21 cellular contexts compared by ENCODE assay signal in genomic region chr20:33908351-33908750, GRCh38.
DNase-seq lines count a peak whose midpoint lies in the region; ATAC-seq and TF ChIP-seq lines count a peak whose summit lies in the region.
"Had no signal": no experiment of that assay in that cellular context is flagged by ENCODE, and none has a peak within 500 bp of the region (broad histone marks: within the 10 kb centered on the region; RNA-seq: fewer than 3 reads in every experiment).

No MANE protein-coding gene starts in this region.

- TF ChIP-seq CTCF in 22Rv1 (IDR thresholded peaks at IDR 0.05): no peak

- POLR2A ChIA-PET in T-cell (lab: Charles Lee): no interaction called here

- no peak overlapping the region for H3K27ac Mint-ChIP-seq in T-cell
- H3K27ac Mint-ChIP-seq: activated CD4-positive, alpha-beta memory T cell treated with anti-CD3 and anti-CD28 coated beads, Interleukin-2, amount 10 ng/mL, durations not matched to agents 7 days and 5 days; activated naive CD8-positive, alpha-beta T cell; activated T-cell treated with anti-CD3 and anti-CD28 coated beads, Interleukin-2, amount 50 U/mL, for 24 hours; stimulated activated naive CD8-positive, alpha-beta T cell treated with anti-CD3 and anti-CD28 coated beads, Interleukin-15, amount 100 ng/mL, for 72 hours had no signal

- CTCF ChIA-PET in T-cell (lab: Charles Lee): no interaction called here

- DNase-seq in ELF-1 (ENCODE audit: low read depth, low spot score) (peak; percentile 94), SJSA1 (ENCODE audit: low read depth in 1 of 2, low spot score in 2 of 2) (peak; percentile 41 to 54), foreskin melanocyte (peak; percentile 24), SW480 (ENCODE audit: low spot score) (no peak), caudate nucleus (lab: John Stamatoyannopoulos, UW) (no peak), DMS153 treated with DMSO at 0.1 percent for 48 hours (lab: John Stamatoyannopoulos, UW; ENCODE audit: unreplicated experiment) (no peak), T-cell (no peak)
- DNase-seq: activated CD4-positive, alpha-beta memory T cell treated with anti-CD3 and anti-CD28 coated beads, Interleukin-2, amount 10 ng/mL, durations not matched to agents 7 days and 5 days; activated T-cell treated with anti-CD3 and anti-CD28 coated beads, Interleukin-2, amount 50 U/mL, for 24 hours; brain microvascular endothelial cell; CD8-positive, alpha-beta memory T cell; dermis blood vessel endothelial cell; GDM1; GOT3; MV-4-11; NCI-H2081; NCI-H524; stimulated activated naive CD8-positive, alpha-beta T cell treated with anti-CD3 and anti-CD28 coated beads, Interleukin-15, amount 100 ng/mL, for 72 hours had no signal

- no peaks in the 10 kb centered on the region for H3K27me3 ChIP-seq in SJSA1 (replicated peaks)
- H3K27me3 ChIP-seq: brain microvascular endothelial cell, hepatocyte had no signal

- H3K4me1 ChIP-seq in SJSA1 (replicated peaks): peaks cover 30% of the 10 kb centered on the region

- no peak overlapping the region for H3K4me3 Mint-ChIP-seq in T-cell
- H3K4me3 Mint-ChIP-seq: activated CD4-positive, alpha-beta memory T cell treated with anti-CD3 and anti-CD28 coated beads, Interleukin-2, amount 10 ng/mL, durations not matched to agents 7 days and 5 days; activated naive CD8-positive, alpha-beta T cell; activated T-cell treated with anti-CD3 and anti-CD28 coated beads, Interleukin-2, amount 50 U/mL, for 24 hours; CD8-positive, alpha-beta memory T cell; stimulated activated naive CD8-positive, alpha-beta T cell treated with anti-CD3 and anti-CD28 coated beads, Interleukin-15, amount 100 ng/mL, for 72 hours had no signal

- no peak for ATAC-seq in T-cell (replicated peaks in 1 of 4)
- ATAC-seq: stimulated activated naive CD8-positive, alpha-beta T cell treated with anti-CD3 and anti-CD28 coated beads, Interleukin-15, amount 100 ng/mL, for 72 hours had no signal

- no peaks in the 10 kb centered on the region for H3K36me3 ChIP-seq in SJSA1
- H3K36me3 ChIP-seq: brain microvascular endothelial cell had no signal

- H3K27ac ChIP-seq in 22Rv1: peak overlapping the region; percentile 61
- no peak overlapping the region for H3K27ac ChIP-seq in SJSA1
- H3K27ac ChIP-seq in caudate nucleus (ENCODE audit: low read depth, low read length): no peak overlapping the region

- no peak overlapping the region for H3K4me3 ChIP-seq in SJSA1
- H3K4me3 ChIP-seq: hepatocyte had no signal

- H3K9me3 ChIP-seq in SJSA1 (replicated peaks): no peaks in the 10 kb centered on the region

- H3K9me3 Mint-ChIP-seq in T-cell: no peaks in the 10 kb centered on the region
- H3K9me3 Mint-ChIP-seq: activated CD4-positive, alpha-beta memory T cell treated with anti-CD3 and anti-CD28 coated beads, Interleukin-2, amount 10 ng/mL, durations not matched to agents 7 days and 5 days; activated T-cell treated with anti-CD3 and anti-CD28 coated beads, Interleukin-2, amount 50 U/mL, for 24 hours; CD8-positive, alpha-beta memory T cell; stimulated activated naive CD8-positive, alpha-beta T cell treated with anti-CD3 and anti-CD28 coated beads, Interleukin-15, amount 100 ng/mL, for 72 hours had no signal

- no peaks in the 10 kb centered on the region for H3K36me3 Mint-ChIP-seq in T-cell
- H3K36me3 Mint-ChIP-seq: activated naive CD8-positive, alpha-beta T cell; CD8-positive, alpha-beta memory T cell had no signal

- no peaks in the 10 kb centered on the region for H3K4me1 Mint-ChIP-seq in T-cell
- H3K4me1 Mint-ChIP-seq: activated CD4-positive, alpha-beta memory T cell treated with anti-CD3 and anti-CD28 coated beads, Interleukin-2, amount 10 ng/mL, durations not matched to agents 7 days and 5 days; CD8-positive, alpha-beta memory T cell; stimulated activated naive CD8-positive, alpha-beta T cell treated with anti-CD3 and anti-CD28 coated beads, Interleukin-15, amount 100 ng/mL, for 72 hours had no signal

- H3K27me3 Mint-ChIP-seq in T-cell: peaks cover 3% of the 10 kb centered on the region in 2 donors
- H3K27me3 Mint-ChIP-seq: stimulated activated naive CD8-positive, alpha-beta T cell treated with anti-CD3 and anti-CD28 coated beads, Interleukin-15, amount 100 ng/mL, for 72 hours had no signal

Comparison
In these comparisons a context has a peak if more than half of its experiments do, and no peak if none do; other contexts are left out.
1. DNase-seq: peak in ELF-1 (single experiment), SJSA1 (2 of 2) and foreskin melanocyte (single experiment); none in SW480 (single experiment), caudate nucleus (0 of 61), DMS153 treated with DMSO at 0.1 percent for 48 hours (single experiment) and T-cell (0 of 34).